ENCODE assay signal across 1 cellular context in genomic region chr2:226247289-226248275, GRCh38.
TF ChIP-seq lines count a peak whose summit lies in the region.

No MANE protein-coding gene starts in this region.

TF ChIP-seq in SK-N-SH, 30 proteins besides CTCF, POLR2A, EP300 and RAD21 (continued from another document):
- no peak for TF ChIP-seq SMC3 (IDR thresholded peaks at IDR 0.05; ENCODE audit: low read depth, low read length)
TF ChIP-seq in SK-N-SH: peak in this region for 4.
